Comparison of ENCODE assay signal across 8 cellular contexts in the genomic region with DNA sequence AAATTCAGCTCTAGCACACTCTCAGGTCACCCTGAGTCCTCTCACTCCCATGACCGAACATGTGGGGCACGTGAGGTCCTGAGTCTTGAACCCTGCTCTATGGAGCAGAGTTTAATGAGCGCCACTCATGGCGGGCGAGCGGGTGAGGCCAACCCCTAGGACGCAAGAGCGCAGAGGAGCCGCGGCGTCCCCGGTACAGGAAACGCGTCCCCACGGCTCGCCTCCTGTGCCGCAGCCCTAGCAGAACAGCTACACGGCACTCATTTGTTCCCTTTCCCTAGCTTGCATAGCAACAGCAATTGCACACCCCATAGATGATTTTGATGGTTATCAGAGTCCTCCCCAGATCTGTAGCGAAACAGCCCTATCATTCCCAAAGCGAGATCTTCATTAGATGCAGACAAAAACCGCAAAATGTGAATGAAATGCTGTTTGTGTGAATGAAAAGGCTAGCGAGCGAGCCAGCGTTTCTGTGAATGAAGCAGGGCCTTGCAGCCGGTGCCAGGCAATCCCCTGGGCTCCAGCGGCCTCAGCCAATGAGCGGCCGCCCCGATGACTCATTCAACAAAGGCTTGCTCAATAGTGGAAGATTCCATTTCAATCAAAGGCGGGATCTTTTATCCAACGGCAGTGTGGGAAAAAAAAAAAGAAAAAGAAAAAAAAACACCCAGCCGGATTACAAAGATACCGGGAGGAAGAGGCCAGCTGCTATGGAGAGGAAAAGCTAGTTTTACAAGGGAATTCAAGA. TPM values are rescaled to one million over a fixed set of nuclear protein-coding genes. Genes with fewer than 3 reads are reported as not detected.
DNase-seq lines count a peak whose midpoint lies in the region; ATAC-seq and TF ChIP-seq lines count a peak whose summit lies in the region.

No MANE protein-coding gene starts in this region.

- no peak for TF ChIP-seq CTCF in PC-9 (conservative IDR thresholded peaks at IDR 0.05)
- no peak for TF ChIP-seq CTCF in glutamatergic neuron (IDR thresholded peaks at IDR 0.05; ENCODE audit: partially characterized antibody, unreplicated experiment)
- no peak for TF ChIP-seq CTCF in neural crest cell (conservative IDR thresholded peaks at IDR 0.05)

- no peaks in the 10 kb centered on the region for H3K9me2 ChIP-seq in PC-9 (ENCODE audit: insufficient read depth)

- H3K27ac ChIP-seq in PC-9 (peak overlapping the region; percentile 78), thymus (ENCODE audit: low read depth) (no peak overlapping the region)

- intact Hi-C loops in PC-9 (cut with micrococcal nuclease; ENCODE audit: unreplicated experiment), result loop anchor here (1.0 to 2.0 kb wide), 4 partner anchors 42 to 158 kb away; no protein-coding TSS in a partner anchor

- TSS peak; percentile 65 for BruUV-seq in PC-9 (replicated peaks; lab: Mats Ljungman, UMichigan)

- peak; percentile 96 for DNase-seq in DMS153 treated with DMSO at 0.1 percent for 48 hours (lab: John Stamatoyannopoulos, UW; ENCODE audit: unreplicated experiment)
- peak; percentile 93 to 95 for DNase-seq in PC-9
- peak; percentile 63 for DNase-seq in activated naive CD8-positive, alpha-beta T cell treated with anti-CD3 and anti-CD28 coated beads, Interleukin-2, amount 50 U/mL, for 24 hours
- peak; percentile 91 for DNase-seq in glutamatergic neuron
- peak; percentile 77 for DNase-seq in neural crest cell (ENCODE audit: low read depth, low spot score)
- no peak for DNase-seq in T-helper 9 cell

- peak overlapping the region; percentile 87 for H2AFZ ChIP-seq in PC-9

- H3K4me1 ChIP-seq in PC-9 (replicated peaks; ENCODE audit: insufficient read depth) (peaks cover 34% of the 10 kb centered on the region), thymus (ENCODE audit: control insufficient read depth, insufficient read depth, low read length) (peaks cover 6% of the 10 kb centered on the region)

- 0 out of 2 replicates have a peak, but pooled peaks have one; percentile 2 for TF ChIP-seq RAD21 in Ishikawa (IDR thresholded peaks at IDR 0.05; ENCODE audit: low read depth)

- H3K36me3 Mint-ChIP-seq in activated naive CD8-positive, alpha-beta T cell treated with anti-CD3 and anti-CD28 coated beads, Interleukin-2, amount 50 U/mL, for 24 hours (ENCODE audit: low read depth), result peaks cover 1% of the 10 kb centered on the region
- H3K36me3 Mint-ChIP-seq in glutamatergic neuron (ENCODE audit: unreplicated experiment) (no peaks in the 10 kb centered on the region), neural crest cell (ENCODE audit: low read depth) (no peaks in the 10 kb centered on the region)

- 1% methylated on average over 33 of the region's 33 CpGs for WGBS in thymus

- TF ChIP-seq EP300 in Ishikawa (IDR thresholded peaks at IDR 0.05; ENCODE audit: borderline replicate concordance), result no peak; the same call in 1 of the 2 replicates

- H3K4me3 ChIP-seq in PC-9 (peak overlapping the region; percentile 62), thymus (ENCODE audit: low read length) (peak overlapping the region; percentile 21)

- peak overlapping the region; percentile 67 for H3K27ac Mint-ChIP-seq in activated naive CD8-positive, alpha-beta T cell treated with anti-CD3 and anti-CD28 coated beads, Interleukin-2, amount 50 U/mL, for 24 hours
- H3K27ac Mint-ChIP-seq in glutamatergic neuron (ENCODE audit: unreplicated experiment) (peak overlapping the region; percentile 95), neural crest cell (ENCODE audit: unreplicated experiment) (peak overlapping the region; percentile 97)

- H3K36me3 ChIP-seq in PC-9 (ENCODE audit: low read depth), result no peaks in the 10 kb centered on the region
- H3K36me3 ChIP-seq in thymus (ENCODE audit: control insufficient read depth, insufficient read depth), result no peaks in the 10 kb centered on the region

- H3F3A ChIP-seq in PC-9 (ENCODE audit: insufficient read depth, low read depth), result peaks cover 17% of the 10 kb centered on the region

- no peaks in the 10 kb centered on the region for H4K20me1 ChIP-seq in PC-9 (ENCODE audit: insufficient read depth)

- H3K9me3 ChIP-seq in PC-9 (ENCODE audit: insufficient read depth, low read depth) (no peaks in the 10 kb centered on the region), thymus (ENCODE audit: control insufficient read depth) (peaks cover 1% of the 10 kb centered on the region)

- peaks cover 78% of the 10 kb centered on the region for H3K27me3 Mint-ChIP-seq in activated naive CD8-positive, alpha-beta T cell treated with anti-CD3 and anti-CD28 coated beads, Interleukin-2, amount 50 U/mL, for 24 hours
- peaks cover 23% of the 10 kb centered on the region for H3K27me3 Mint-ChIP-seq in glutamatergic neuron (ENCODE audit: unreplicated experiment)
- no peaks in the 10 kb centered on the region for H3K27me3 Mint-ChIP-seq in neural crest cell (ENCODE audit: low read depth)

- H3K79me2 ChIP-seq in PC-9 (ENCODE audit: low read depth), result 0 out of 2 replicates have a peak, but pooled peaks cover 12% of the 10 kb centered on the region

- no peaks in the 10 kb centered on the region for H3K9me3 Mint-ChIP-seq in activated naive CD8-positive, alpha-beta T cell treated with anti-CD3 and anti-CD28 coated beads, Interleukin-2, amount 50 U/mL, for 24 hours
- H3K9me3 Mint-ChIP-seq in glutamatergic neuron (ENCODE audit: unreplicated experiment) (peaks cover 12% of the 10 kb centered on the region), neural crest cell (no peaks in the 10 kb centered on the region)

- H3K4me2 ChIP-seq in PC-9, result peak overlapping the region; percentile 96

- H3K4me3 Mint-ChIP-seq in activated naive CD8-positive, alpha-beta T cell treated with anti-CD3 and anti-CD28 coated beads, Interleukin-2, amount 50 U/mL, for 24 hours, result peak overlapping the region; percentile 66
- H3K4me3 Mint-ChIP-seq in glutamatergic neuron (ENCODE audit: unreplicated experiment), result peak overlapping the region; percentile 91
- peak overlapping the region; percentile 88 for H3K4me3 Mint-ChIP-seq in neural crest cell

- H3K4me1 Mint-ChIP-seq in activated naive CD8-positive, alpha-beta T cell treated with anti-CD3 and anti-CD28 coated beads, Interleukin-2, amount 50 U/mL, for 24 hours, result peaks cover 25% of the 10 kb centered on the region
- H3K4me1 Mint-ChIP-seq in glutamatergic neuron (ENCODE audit: low read depth, unreplicated experiment) (peaks cover 24% of the 10 kb centered on the region), neural crest cell (peaks cover 58% of the 10 kb centered on the region)

- H3K27me3 ChIP-seq in PC-9 (ENCODE audit: insufficient read depth, low read depth), result no peaks in the 10 kb centered on the region
- peaks cover 47% of the 10 kb centered on the region for H3K27me3 ChIP-seq in thymus (ENCODE audit: control insufficient read depth, insufficient read depth)

- POLR2A ChIA-PET in PC-9 (lab: Charles Lee; ENCODE audit: unreplicated experiment), result interaction anchor here (0.6 to 1.1 kb wide), 6 partner anchors 36 to 909 kb away, joined by 3 to 17 read pairs (median 7); no protein-coding TSS in a partner anchor

- CTCF ChIA-PET in PC-9 (lab: Charles Lee), result interaction anchor here (1.0 to 1.8 kb wide), 2 partner anchors 26 to 99 kb away, joined by 3 to 6 read pairs; no protein-coding TSS in a partner anchor

- ATAC-seq in activated naive CD8-positive, alpha-beta T cell treated with anti-CD3 and anti-CD28 coated beads, Interleukin-2, amount 50 U/mL, for 24 hours, result peak; percentile 90

TF ChIP-seq in Ishikawa, 13 proteins besides CTCF, POLR2A, EP300 and RAD21 (continues in another document):
- TF ChIP-seq FOXM1 (IDR thresholded peaks at IDR 0.05; ENCODE audit: borderline replicate concordance, low read depth) (no peak), TCF12 (IDR thresholded peaks at IDR 0.05; ENCODE audit: low read depth) (0 out of 2 replicates have a peak, but pooled peaks have one; percentile 30), CEBPB (IDR thresholded peaks at IDR 0.05) (peak; percentile 98), YY1 (IDR thresholded peaks at IDR 0.05; ENCODE audit: low read depth) (peak; percentile 73), CREB1 (IDR thresholded peaks at IDR 0.05; ENCODE audit: low read depth) (no peak), NFIC (IDR thresholded peaks at IDR 0.05) (peak; percentile 51), EGR1 (IDR thresholded peaks at IDR 0.05) (no peak), ZBTB7A (IDR thresholded peaks at IDR 0.05; ENCODE audit: low read depth) (no peak)
- TF ChIP-seq, protein P1, sequence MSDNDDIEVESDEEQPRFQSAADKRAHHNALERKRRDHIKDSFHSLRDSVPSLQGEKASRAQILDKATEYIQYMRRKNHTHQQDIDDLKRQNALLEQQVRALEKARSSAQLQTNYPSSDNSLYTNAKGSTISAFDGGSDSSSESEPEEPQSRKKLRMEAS (IDR thresholded peaks at IDR 0.05), result peak; percentile 66
- TF ChIP-seq, protein P2, sequence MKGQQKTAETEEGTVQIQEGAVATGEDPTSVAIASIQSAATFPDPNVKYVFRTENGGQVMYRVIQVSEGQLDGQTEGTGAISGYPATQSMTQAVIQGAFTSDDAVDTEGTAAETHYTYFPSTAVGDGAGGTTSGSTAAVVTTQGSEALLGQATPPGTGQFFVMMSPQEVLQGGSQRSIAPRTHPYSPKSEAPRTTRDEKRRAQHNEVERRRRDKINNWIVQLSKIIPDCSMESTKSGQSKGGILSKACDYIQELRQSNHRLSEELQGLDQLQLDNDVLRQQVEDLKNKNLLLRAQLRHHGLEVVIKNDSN (IDR thresholded peaks at IDR 0.05), result peak; percentile 25; the same call in 1 of the 2 replicates

RNA-seq across cellular contexts. Expression of a gene that starts 1.5 kb away (rescaled TPM):
- total RNA-seq in PC-9 (2021) (12.9 and 15.9 TPM in 2 replicates), glutamatergic neuron (ENCODE audit: unreplicated experiment) (0.83 TPM), neural crest cell (14.9 and 17.7 TPM in 2 replicates)
- polyA plus RNA-seq in thymus, result 0.16 TPM
